ENCODE assay signal across 20 cellular contexts in the genomic region with DNA sequence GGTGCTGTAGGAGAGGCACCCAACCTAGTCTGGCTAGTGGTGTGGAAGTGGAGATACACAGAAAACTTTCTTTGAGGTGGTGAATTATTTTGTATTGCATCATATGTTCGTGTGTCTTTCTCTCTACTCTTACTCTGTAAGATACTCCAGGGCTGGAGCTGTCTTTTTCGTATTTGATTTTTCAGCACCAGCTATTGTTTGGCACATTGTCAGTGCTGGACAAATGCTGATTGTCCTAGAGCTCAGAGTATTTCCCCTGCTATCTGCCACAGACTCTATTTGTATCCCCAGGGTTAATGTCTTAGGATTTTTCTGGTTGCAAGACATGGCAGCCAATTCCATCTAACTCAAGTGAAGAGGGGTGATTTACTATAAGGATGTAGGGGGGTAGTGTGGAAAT.
"Had no signal": no experiment of that assay in that cellular context is flagged by ENCODE, and none has a peak within 500 bp of the region (broad histone marks: within the 10 kb centered on the region; RNA-seq: fewer than 3 reads in every experiment).

No MANE protein-coding gene starts in this region.

- FAIRE-seq: endothelial cell of umbilical vein, kidney had no signal

- H3K4me3 ChIP-seq: colonic mucosa, esophagus muscularis mucosa, smooth muscle cell, testis, tibial artery had no signal

- H3K27ac ChIP-seq: colonic mucosa, esophagus muscularis mucosa, foreskin keratinocyte, testis, tibial artery had no signal

- H3K4me2 ChIP-seq: smooth muscle cell had no signal

- H3K36me3 ChIP-seq: colonic mucosa, esophagus muscularis mucosa, tibial artery had no signal

- ATAC-seq: foreskin keratinocyte; left lobe of liver; naive thymus-derived CD8-positive, alpha-beta T cell; sciatic nerve; stimulated activated naive CD8-positive, alpha-beta T cell treated with anti-CD3 and anti-CD28 coated beads, Interleukin-15, amount 100 ng/mL, for 72 hours had no signal

- H3K9me3 ChIP-seq: colonic mucosa, esophagus muscularis mucosa, testis, tibial artery had no signal

- H3K27me3 ChIP-seq: colonic mucosa, esophagus muscularis mucosa, foreskin keratinocyte, testis, tibial artery had no signal

- DNase-seq: colonic mucosa; effector memory CD4-positive, alpha-beta T cell; foreskin keratinocyte; kidney; mesendoderm; naive thymus-derived CD8-positive, alpha-beta T cell; nephron progenitor cell; stimulated activated CD4-positive, alpha-beta T cell treated with anti-CD3 and anti-CD28 coated beads, Interleukin-12 subunit alpha, Interleukin-12 subunit beta, amount 100 ng/mL, for 4 hours; stimulated activated CD4-positive, alpha-beta T cell treated with anti-CD3 and anti-CD28 coated beads, Interleukin-1b, Interleukin-23, amount 100 ng/mL, for 48 hours; stimulated activated CD4-positive, alpha-beta T cell treated with anti-CD3 and anti-CD28 coated beads, Interleukin-4, amount 100 ng/mL, for 1 hour; stimulated activated CD8-positive, alpha-beta memory T cell treated with anti-CD3 and anti-CD28 coated beads, Interleukin-4, amount 100 ng/mL, for 48 hours; stimulated activated naive CD4-positive, alpha-beta T cell; stimulated activated naive CD8-positive, alpha-beta T cell treated with anti-CD3 and anti-CD28 coated beads, Interleukin-15, amount 100 ng/mL, for 72 hours; testis; tibial artery had no signal

- H3K4me1 ChIP-seq: colonic mucosa, esophagus muscularis mucosa, foreskin keratinocyte, testis, tibial artery had no signal
